9 cellular contexts compared by ENCODE assay signal in genomic region chr19:1068111-1069001, GRCh38. TPM values are rescaled to one million over a fixed set of nuclear protein-coding genes. Genes with fewer than 3 reads are reported as not detected.
A peak's percentile ranks its signal among the peaks of the same experiment; 100 is the strongest.
DNase-seq lines count a peak whose midpoint lies in the region; ATAC-seq, FAIRE-seq and TF ChIP-seq lines count a peak whose summit lies in the region.
"Had no signal": no experiment of that assay in that cellular context is flagged by ENCODE, and none has a peak within 500 bp of the region (broad histone marks: within the 10 kb centered on the region; RNA-seq: fewer than 3 reads in every experiment).

No MANE protein-coding gene starts in this region.

- DNase-seq in activated T-cell treated with anti-CD3 and anti-CD28 coated beads for 1 hour (ENCODE audit: low read depth) (peak; percentile 70), activated T-cell treated with anti-CD3 and anti-CD28 coated beads for 4 hours (no peak), kidney (peak; percentile 89), upper lobe of left lung (peak; percentile 64 to 91), DMS153 (lab: John Stamatoyannopoulos, UW) (no peak), cerebellar nuclear complex (lab: John Stamatoyannopoulos, UW) (no peak)
- DNase-seq in activated T-cell treated with anti-CD3 and anti-CD28 coated beads, Interleukin-2, amount 50 U/mL, for 72 hours = peak; percentile 65 to 71

- H3K4me1 ChIP-seq in kidney (ENCODE audit: control insufficient read depth in 1 of 2, insufficient read depth in 1 of 2, low read depth in 1 of 2, low read length in 2 of 2) = peaks cover 4 to 19% of the 10 kb centered on the region in 2 donors
- H3K4me1 ChIP-seq in upper lobe of left lung = peaks cover 64 to 100% (median 72%) of the 10 kb centered on the region in 4 donors

- ATAC-seq in activated T-cell treated with anti-CD3 and anti-CD28 coated beads, Interleukin-2, amount 50 U/mL, for 72 hours (replicated peaks in 1 of 2) = peak; percentile 4 to 16
- ATAC-seq in upper lobe of left lung (ENCODE audit: low FRiP score in 2 of 2) = peak in 1 of 2 donors; percentile 42
- no peak for ATAC-seq in HG02798 (IDR thresholded peaks at IDR 0.05; ENCODE audit: poor library complexity, unreplicated experiment)

- H3K27ac ChIP-seq in kidney (ENCODE audit: low read depth in 2 of 2, low read length in 2 of 2) (peak overlapping the region in 1 of 2 donors; percentile 72), upper lobe of left lung (peak overlapping the region; percentile 80 to 96 (median 90))
- H3K27ac ChIP-seq: epithelial cell of prostate had no signal

- peaks cover 58% of the 10 kb centered on the region for H3K4me1 Mint-ChIP-seq in activated T-cell treated with anti-CD3 and anti-CD28 coated beads, Interleukin-2, amount 50 U/mL, for 72 hours (ENCODE audit: low read depth)

- H3K36me3 ChIP-seq in kidney (ENCODE audit: control insufficient read depth in 1 of 2, insufficient read depth in 2 of 2, low read length in 2 of 2) (no peaks in the 10 kb centered on the region), upper lobe of left lung (peaks cover 0 to 17% (median 7%) of the 10 kb centered on the region in 4 donors)

- H3K9me3 ChIP-seq in kidney (ENCODE audit: control insufficient read depth in 1 of 2, low read length in 2 of 2) = no peaks in the 10 kb centered on the region
- H3K9me3 ChIP-seq in upper lobe of left lung = no peaks in the 10 kb centered on the region

- no peak for TF ChIP-seq POLR2A in upper lobe of left lung (IDR thresholded peaks at IDR 0.05)

- TF ChIP-seq EP300 in upper lobe of left lung (IDR thresholded peaks at IDR 0.05) = no peak

- H3K9ac ChIP-seq in kidney (ENCODE audit: low read length in 2 of 2) = no peak overlapping the region

- H3K4me3 Mint-ChIP-seq in activated T-cell treated with anti-CD3 and anti-CD28 coated beads, Interleukin-2, amount 50 U/mL, for 72 hours = peak overlapping the region; percentile 93 to 97

- peak overlapping the region; percentile 92 for H3K27ac Mint-ChIP-seq in activated T-cell treated with anti-CD3 and anti-CD28 coated beads, Interleukin-2, amount 50 U/mL, for 72 hours

- intact Hi-C loops in kidney (cut with DNase I) = no loop called here

- peaks cover 13 to 26% of the 10 kb centered on the region in 2 donors for H3K36me3 Mint-ChIP-seq in activated T-cell treated with anti-CD3 and anti-CD28 coated beads, Interleukin-2, amount 50 U/mL, for 72 hours (ENCODE audit: insufficient read depth in 2 of 2)

- peaks cover 0 to 9% (median 0%) of the 10 kb centered on the region in 4 donors for H3K27me3 ChIP-seq in upper lobe of left lung

- WGBS in upper lobe of left lung, 2 donors = 36 to 49% methylated on average over 24 to 40 of the region's 44 CpGs

- no peak for FAIRE-seq in kidney (lab: Jason Lieb, UNC)

- H3K9me3 Mint-ChIP-seq in activated T-cell treated with anti-CD3 and anti-CD28 coated beads, Interleukin-2, amount 50 U/mL, for 72 hours = no peaks in the 10 kb centered on the region

- no peak for TF ChIP-seq CTCF in kidney (IDR thresholded peaks at IDR 0.05; ENCODE audit: borderline replicate concordance, extremely low read depth, insufficient read depth)
- no peak for TF ChIP-seq CTCF in upper lobe of left lung (IDR thresholded peaks at IDR 0.05)

- H3K27me3 Mint-ChIP-seq in activated T-cell treated with anti-CD3 and anti-CD28 coated beads, Interleukin-2, amount 50 U/mL, for 72 hours (ENCODE audit: low read depth) = no peaks in the 10 kb centered on the region

- H3K4me3 ChIP-seq in kidney (ENCODE audit: low read length in 2 of 2) (no peak overlapping the region), upper lobe of left lung (peak overlapping the region; percentile 48 to 75 (median 62))

RNA-seq across cellular contexts. Expression of gene ARHGAP45, which starts 1.4 kb away (rescaled TPM):
- 100 to 1,000 TPM; 235 to 236 TPM for total RNA-seq in activated T-cell treated with anti-CD3 and anti-CD28 coated beads, Interleukin-2, amount 50 U/mL, for 72 hours
- total RNA-seq in kidney (50.0 TPM), upper lobe of left lung (100 to 1,000 TPM in 4 of 6 donors, 10 to 100 TPM in 2; 91.6 to 332 (median 123) TPM)
- polyA plus RNA-seq in kidney (ENCODE audit: insufficient read depth, low read depth, low replicate concordance) = 11.8 TPM

RNA-seq across cellular contexts. Expression of gene POLR2E, which starts 26.8 kb away (rescaled TPM):
- 100 to 1,000 TPM; 176 to 179 TPM for total RNA-seq in activated T-cell treated with anti-CD3 and anti-CD28 coated beads, Interleukin-2, amount 50 U/mL, for 72 hours
- total RNA-seq in kidney (158 TPM), upper lobe of left lung (100 to 1,000 TPM in 4 of 6 donors, 10 to 100 TPM in 2; 50.0 to 176 (median 103) TPM)
- polyA plus RNA-seq in kidney (ENCODE audit: insufficient read depth, low read depth, low replicate concordance) = 189 TPM

RNA-seq across cellular contexts. Expression of gene ABCA7, which starts 28.4 kb away (rescaled TPM):
- 10 to 100 TPM; 34.3 to 37.1 TPM for total RNA-seq in activated T-cell treated with anti-CD3 and anti-CD28 coated beads, Interleukin-2, amount 50 U/mL, for 72 hours
- 20.4 TPM for total RNA-seq in kidney
- 11.7 TPM for polyA plus RNA-seq in kidney (ENCODE audit: insufficient read depth, low read depth, low replicate concordance)
- 100 to 1,000 TPM in 2 of 6 donors, 10 to 100 TPM in 4; 34.1 to 224 (median 58.2) TPM for total RNA-seq in upper lobe of left lung

RNA-seq across cellular contexts. Expression of gene GPX4, which starts 35.4 kb away (rescaled TPM):
- 100 to 1,000 TPM; 251 to 308 TPM for total RNA-seq in activated T-cell treated with anti-CD3 and anti-CD28 coated beads, Interleukin-2, amount 50 U/mL, for 72 hours
- total RNA-seq in kidney (268 TPM), upper lobe of left lung (100 to 1,000 TPM; 370 to 717 (median 484) TPM)
- polyA plus RNA-seq in kidney (ENCODE audit: insufficient read depth, low read depth, low replicate concordance) = 966 TPM

RNA-seq across cellular contexts. Expression of gene CNN2, which starts 41.9 kb away (rescaled TPM):
- 100 to 1,000 TPM in 1 of 2 donors, 10 to 100 TPM in 1; 98.9 to 124 TPM for total RNA-seq in activated T-cell treated with anti-CD3 and anti-CD28 coated beads, Interleukin-2, amount 50 U/mL, for 72 hours
- total RNA-seq in kidney (131 TPM), upper lobe of left lung (100 to 1,000 TPM in 5 of 6 donors, 10 to 100 TPM in 1; 98.1 to 262 (median 164) TPM)
- polyA plus RNA-seq in kidney (ENCODE audit: insufficient read depth, low read depth, low replicate concordance) = 64.1 TPM

Comparison
In these comparisons a context has a peak if more than half of its experiments do, and no peak if none do; other contexts are left out.
1. DNase-seq: peak in activated T-cell treated with anti-CD3 and anti-CD28 coated beads for 1 hour (single experiment), activated T-cell treated with anti-CD3 and anti-CD28 coated beads, Interleukin-2, amount 50 U/mL, for 72 hours (2 of 2), kidney (single experiment) and upper lobe of left lung (2 of 2); none in activated T-cell treated with anti-CD3 and anti-CD28 coated beads for 4 hours (single experiment), DMS153 (single experiment) and cerebellar nuclear complex (0 of 2).
2. H3K4me3 ChIP-seq: peak in upper lobe of left lung (4 of 4); none in kidney (0 of 2).